In the genomic region with DNA sequence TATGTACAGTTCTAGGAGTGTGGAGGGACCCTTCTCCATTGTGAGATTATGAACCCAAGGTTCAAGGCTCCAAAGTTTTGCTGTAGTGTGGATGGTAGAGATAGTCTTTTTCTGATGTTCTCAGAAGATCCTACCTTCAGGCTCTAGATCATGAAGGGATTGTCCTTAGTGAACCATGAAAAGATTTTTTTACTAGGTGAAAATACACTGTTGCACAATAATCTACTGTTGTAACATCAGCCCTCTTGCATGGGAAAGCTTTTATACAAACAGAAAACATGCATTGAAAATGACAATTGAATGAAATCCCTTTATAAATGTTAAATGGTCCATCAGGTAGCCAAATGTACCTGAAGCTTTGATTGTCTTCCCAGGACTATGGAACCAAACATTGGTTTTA, we compare ENCODE assay signal across 30 cellular contexts.
"Had no signal": no experiment of that assay in that cellular context is flagged by ENCODE, and none has a peak within 500 bp of the region (broad histone marks: within the 10 kb centered on the region; RNA-seq: fewer than 3 reads in every experiment).

No MANE protein-coding gene starts in this region.

- H3K4me3 ChIP-seq: adrenal gland, ascending aorta, coronary artery, dorsolateral prefrontal cortex, esophagus muscularis mucosa had no signal

- H3K9me3 Mint-ChIP-seq: activated CD4-positive, alpha-beta memory T cell treated with anti-CD3 and anti-CD28 coated beads, Interleukin-2, amount 10 ng/mL, durations not matched to agents 7 days and 5 days; activated T-cell treated with anti-CD3 and anti-CD28 coated beads, Interleukin-2, amount 50 U/mL, for 24 hours; activated T-helper 17 cell treated with anti-CD3 and anti-CD28 coated beads, Interleukin-2, amount 50 U/mL, for 72 hours; central memory CD8-positive, alpha-beta T cell; dendritic cell treated with granulocyte-macrophage colony-stimulating factor and Interleukin-4, amounts not matched to agents 40 ng/mL and 50 ng/mL, for 4 days; endodermal cell had no signal

- DNase-seq: activated CD4-positive, alpha-beta memory T cell treated with anti-CD3 and anti-CD28 coated beads, Interleukin-2, amount 10 ng/mL, durations not matched to agents 7 days and 5 days; activated CD4-positive, alpha-beta T cell treated with anti-CD3 and anti-CD28 coated beads for 36 hours; activated CD4-positive, alpha-beta T cell treated with anti-CD3 and anti-CD28 coated beads, Interleukin-2, amount 10 ng/mL, durations not matched to agents 7 days and 5 days; activated CD4-positive, alpha-beta T cell treated with anti-CD3 and anti-CD28 coated beads, Interleukin-2, amount 50 U/mL, for 4 hours; activated CD4-positive, CD25-positive, alpha-beta regulatory T cell; activated CD4-positive, CD25-positive, alpha-beta regulatory T cell treated with anti-CD3 and anti-CD28 coated beads, Interleukin-2, amount 50 U/mL, for 72 hours; activated CD8-positive, alpha-beta memory T cell treated with anti-CD3 and anti-CD28 coated beads, Interleukin-2, amount 50 U/mL, for 48 hours; activated effector memory CD4-positive, alpha-beta T cell treated with Interleukin-2 at 50 U/mL for 16 hours; activated gamma-delta T cell treated with Interleukin-2 at 50 U/mL for 16 hours; activated naive CD4-positive, alpha-beta T cell treated with anti-CD3 and anti-CD28 coated beads, Interleukin-2, amount 50 U/mL, for 16 hours; activated naive CD4-positive, alpha-beta T cell treated with Interleukin-2 at 50 U/mL for 16 hours; activated T-cell treated with anti-CD3 and anti-CD28 coated beads for 4 hours; activated T-cell treated with anti-CD3 and anti-CD28 coated beads, Interleukin-2, amount 50 U/mL, for 24 hours; activated T-cell treated with anti-CD3 and anti-CD28 coated beads, Interleukin-2, amount 50 U/mL, for 72 hours; adrenal gland; brain microvascular endothelial cell; dorsolateral prefrontal cortex; effector memory CD4-positive, alpha-beta T cell; endodermal cell; erythroblast; head of caudate nucleus; T-helper 2 cell had no signal

- H3K27ac Mint-ChIP-seq: activated CD4-positive, alpha-beta memory T cell treated with anti-CD3 and anti-CD28 coated beads, Interleukin-2, amount 10 ng/mL, durations not matched to agents 7 days and 5 days; activated CD4-positive, alpha-beta T cell treated with anti-CD3 and anti-CD28 coated beads for 36 hours; activated CD4-positive, alpha-beta T cell treated with anti-CD3 and anti-CD28 coated beads, Interleukin-2, amount 10 ng/mL, durations not matched to agents 7 days and 5 days; activated naive CD8-positive, alpha-beta T cell; activated T-cell treated with anti-CD3 and anti-CD28 coated beads, Interleukin-2, amount 50 U/mL, for 24 hours; activated T-cell treated with anti-CD3 and anti-CD28 coated beads, Interleukin-2, amount 50 U/mL, for 72 hours; activated T-helper 17 cell treated with anti-CD3 and anti-CD28 coated beads, Interleukin-2, amount 50 U/mL, for 72 hours; dendritic cell treated with granulocyte-macrophage colony-stimulating factor and Interleukin-4, amounts not matched to agents 40 ng/mL and 50 ng/mL, for 4 days; endodermal cell had no signal

- H3K27ac ChIP-seq: adrenal gland, ascending aorta, brain microvascular endothelial cell, coronary artery, dorsolateral prefrontal cortex, esophagus muscularis mucosa had no signal

- ATAC-seq: activated CD4-positive, alpha-beta T cell treated with anti-CD3 and anti-CD28 coated beads for 36 hours; activated T-cell treated with anti-CD3 and anti-CD28 coated beads, Interleukin-2, amount 50 U/mL, for 72 hours; activated T-helper 17 cell treated with anti-CD3 and anti-CD28 coated beads, Interleukin-2, amount 50 U/mL, for 72 hours had no signal

- H3K36me3 ChIP-seq: adrenal gland, ascending aorta, brain microvascular endothelial cell, esophagus muscularis mucosa had no signal

- H3K27me3 Mint-ChIP-seq: activated CD4-positive, alpha-beta memory T cell treated with anti-CD3 and anti-CD28 coated beads, Interleukin-2, amount 10 ng/mL, durations not matched to agents 7 days and 5 days; activated CD4-positive, alpha-beta T cell treated with anti-CD3 and anti-CD28 coated beads for 36 hours; activated CD4-positive, alpha-beta T cell treated with anti-CD3 and anti-CD28 coated beads, Interleukin-2, amount 10 ng/mL, durations not matched to agents 7 days and 5 days; activated naive CD8-positive, alpha-beta T cell; activated T-cell treated with anti-CD3 and anti-CD28 coated beads, Interleukin-2, amount 50 U/mL, for 24 hours; activated T-helper 17 cell treated with anti-CD3 and anti-CD28 coated beads, Interleukin-2, amount 50 U/mL, for 72 hours; dendritic cell treated with granulocyte-macrophage colony-stimulating factor and Interleukin-4, amounts not matched to agents 40 ng/mL and 50 ng/mL, for 4 days had no signal

- H3K9me3 ChIP-seq: adrenal gland, ascending aorta, esophagus muscularis mucosa had no signal

- H3K27me3 ChIP-seq: adrenal gland, ascending aorta, brain microvascular endothelial cell, dorsolateral prefrontal cortex, esophagus muscularis mucosa had no signal

- H3K4me3 Mint-ChIP-seq: activated CD4-positive, alpha-beta memory T cell treated with anti-CD3 and anti-CD28 coated beads, Interleukin-2, amount 10 ng/mL, durations not matched to agents 7 days and 5 days; activated CD4-positive, alpha-beta T cell treated with anti-CD3 and anti-CD28 coated beads for 36 hours; activated CD4-positive, alpha-beta T cell treated with anti-CD3 and anti-CD28 coated beads, Interleukin-2, amount 10 ng/mL, durations not matched to agents 7 days and 5 days; activated naive CD8-positive, alpha-beta T cell; activated T-cell treated with anti-CD3 and anti-CD28 coated beads, Interleukin-2, amount 50 U/mL, for 24 hours; activated T-cell treated with anti-CD3 and anti-CD28 coated beads, Interleukin-2, amount 50 U/mL, for 72 hours; activated T-helper 17 cell treated with anti-CD3 and anti-CD28 coated beads, Interleukin-2, amount 50 U/mL, for 72 hours; central memory CD8-positive, alpha-beta T cell; dendritic cell treated with granulocyte-macrophage colony-stimulating factor and Interleukin-4, amounts not matched to agents 40 ng/mL and 50 ng/mL, for 4 days; endodermal cell had no signal

- H3K4me1 ChIP-seq: adrenal gland, ascending aorta, esophagus muscularis mucosa had no signal

- FAIRE-seq: bronchial epithelial cell had no signal

- H3K4me1 Mint-ChIP-seq: activated CD4-positive, alpha-beta memory T cell treated with anti-CD3 and anti-CD28 coated beads, Interleukin-2, amount 10 ng/mL, durations not matched to agents 7 days and 5 days; activated CD4-positive, alpha-beta T cell treated with anti-CD3 and anti-CD28 coated beads for 36 hours; activated CD4-positive, alpha-beta T cell treated with anti-CD3 and anti-CD28 coated beads, Interleukin-2, amount 10 ng/mL, durations not matched to agents 7 days and 5 days; activated T-helper 17 cell treated with anti-CD3 and anti-CD28 coated beads, Interleukin-2, amount 50 U/mL, for 72 hours; central memory CD8-positive, alpha-beta T cell had no signal
